In genomic region chr1:119537979-119538378, GRCh38 we compare ENCODE assay signal across 32 cellular contexts. TPM values are rescaled to one million over a fixed set of nuclear protein-coding genes. Genes with fewer than 3 reads are reported as not detected.
"Had no signal": no experiment of that assay in that cellular context is flagged by ENCODE, and none has a peak within 500 bp of the region (broad histone marks: within the 10 kb centered on the region; RNA-seq: fewer than 3 reads in every experiment).

No MANE protein-coding gene starts in this region.

- H3K36me3 ChIP-seq: neural progenitor cell, ovary, suprapubic skin, tibial artery, transverse colon, upper lobe of right lung, uterus had no signal

- DNase-seq: naive thymus-derived CD4-positive, alpha-beta T cell; natural killer cell; occipital lobe; ovary; posterior cingulate gyrus; psoas muscle; right cardiac atrium; stimulated activated CD4-positive, alpha-beta T cell treated with anti-CD3 and anti-CD28 coated beads, Interleukin-15, amount 100 ng/mL, for 24 hours; stimulated activated CD4-positive, alpha-beta T cell treated with anti-CD3 and anti-CD28 coated beads, Interleukin-2, amount 100 ng/mL, for 24 hours; stimulated activated CD4-positive, alpha-beta T cell treated with anti-CD3 and anti-CD28 coated beads, Interleukin-2, amount 100 ng/mL, for 48 hours; stimulated activated CD4-positive, alpha-beta T cell treated with anti-CD3 and anti-CD28 coated beads, Interleukin-4, amount 100 ng/mL, for 4 hours; stimulated activated CD8-positive, alpha-beta memory T cell treated with anti-CD3 and anti-CD28 coated beads, Interleukin-4, amount 100 ng/mL, for 48 hours; stimulated activated naive CD4-positive, alpha-beta T cell; stimulated activated naive CD8-positive, alpha-beta T cell treated with anti-CD3 and anti-CD28 coated beads, Interleukin-15, amount 100 ng/mL, for 72 hours; stimulated activated naive CD8-positive, alpha-beta T cell treated with anti-CD3 and anti-CD28 coated beads, Interleukin-15, Interleukin-2, amounts not matched to agents 100 U/mL and 50 U/mL, for 24 hours; substantia nigra; testis; tibial artery; transverse colon; upper lobe of right lung; uterus had no signal

- H3K27ac ChIP-seq: neural progenitor cell, ovary, parathyroid adenoma, psoas muscle, skin epidermis, suprapubic skin, testis, tibial artery, transverse colon, upper lobe of right lung, uterus had no signal

- ATAC-seq: naive thymus-derived CD4-positive, alpha-beta T cell; natural killer cell; psoas muscle; right cardiac atrium; sciatic nerve; stimulated activated memory B cell treated with anti-CD40 and anti-IgM and Interleukin-4, amounts not matched to agents 10 μg/mL and 1 μg/mL and 100 μg/mL, for 72 hours; stimulated activated naive CD8-positive, alpha-beta T cell treated with anti-CD3 and anti-CD28 coated beads, Interleukin-15, amount 100 ng/mL, for 72 hours; stimulated activated naive CD8-positive, alpha-beta T cell treated with anti-CD3 and anti-CD28 coated beads, Interleukin-15, Interleukin-2, amounts not matched to agents 100 U/mL and 50 U/mL, for 24 hours; upper lobe of right lung had no signal

- H3K4me3 ChIP-seq: neural progenitor cell, ovary, psoas muscle, skin epidermis, suprapubic skin, testis, tibial artery, transverse colon, upper lobe of right lung, uterus had no signal

- H3K4me1 ChIP-seq: neural progenitor cell, parathyroid adenoma, psoas muscle, suprapubic skin, testis, tibial artery, transverse colon, upper lobe of right lung, uterus had no signal

- H3K9me3 ChIP-seq: psoas muscle, suprapubic skin, testis, tibial artery, transverse colon, upper lobe of right lung, uterus had no signal

- H3K27me3 ChIP-seq: neural progenitor cell, ovary, suprapubic skin, testis, tibial artery, transverse colon, upper lobe of right lung, uterus had no signal

RNA-seq across cellular contexts. Expression of gene HSD3B1, which starts 31.0 kb away (rescaled TPM):
- total RNA-seq: naive thymus-derived CD4-positive, alpha-beta T cell; natural killer cell; occipital lobe; osteoblast; ovary; progenitor cell of endocrine pancreas; psoas muscle; renal cortical epithelial cell; right cardiac atrium; sciatic nerve; upper lobe of right lung; urinary bladder; uterus had no signal
- polyA plus RNA-seq: naive thymus-derived CD4-positive, alpha-beta T cell; neural cell; psoas muscle; right cardiac atrium; urinary bladder had no signal
